ENCODE assay signal across 13 cellular contexts in genomic region chr1:17765444-17766411, GRCh38. TPM values are rescaled to one million over a fixed set of nuclear protein-coding genes. Genes with fewer than 3 reads are reported as not detected.
DNase-seq lines count a peak whose midpoint lies in the region; ATAC-seq and TF ChIP-seq lines count a peak whose summit lies in the region.
"Had no signal": no experiment of that assay in that cellular context is flagged by ENCODE, and none has a peak within 500 bp of the region (broad histone marks: within the 10 kb centered on the region; RNA-seq: fewer than 3 reads in every experiment).

No MANE protein-coding gene starts in this region.

- CTCF ChIA-PET in BJ (lab: Yijun Ruan, JAX), result no interaction called here

- peak; percentile 91 for DNase-seq in BJ (ENCODE audit: low read depth)
- peak; percentile 97 for DNase-seq in M059J (ENCODE audit: low read depth)
- DNase-seq in cardiac fibroblast (ENCODE audit: low read depth in 2 of 2), result peak; percentile 78 to 99
- peak; percentile 27 for DNase-seq in omental fat pad (ENCODE audit: low spot score)
- no peak for DNase-seq in caudate nucleus (lab: John Stamatoyannopoulos, UW)
- DNase-seq in NCI-H187 (lab: John Stamatoyannopoulos, UW), result no peak
- DNase-seq: activated CD4-positive, alpha-beta T cell treated with anti-CD3 and anti-CD28 coated beads for 48 hours; activated naive CD4-positive, alpha-beta T cell; effector CD4-positive, alpha-beta T cell; stimulated activated CD4-positive, alpha-beta T cell treated with anti-CD3 and anti-CD28 coated beads, Interleukin-2, amount 100 ng/mL, for 48 hours had no signal

- H3K36me3 ChIP-seq in BJ (ENCODE audit: control insufficient read depth, insufficient read depth, low read length), result no peaks in the 10 kb centered on the region

- TF ChIP-seq CTCF in BJ (IDR thresholded peaks at IDR 0.05; ENCODE audit: insufficient read depth, low read depth, low read length) (no peak), cardiac fibroblast (IDR thresholded peaks at IDR 0.05; ENCODE audit: low read depth, low read length) (no peak), omental fat pad (IDR thresholded peaks at IDR 0.05) (no peak)

- no peaks in the 10 kb centered on the region for H3K27me3 ChIP-seq in BJ (ENCODE audit: control insufficient read depth, insufficient read depth, low read length)

- ATAC-seq in omental fat pad (ENCODE audit: low FRiP score) (no peak), HG02852 (IDR thresholded peaks at IDR 0.05; ENCODE audit: unreplicated experiment) (no peak), HG02981 (IDR thresholded peaks at IDR 0.05; ENCODE audit: unreplicated experiment) (no peak)
- ATAC-seq: natural killer cell treated with Interleukin-12 subunit alpha and Interleukin-12 subunit beta and Interleukin-15 and Interleukin-18, amount 100 ng/mL, for 72 hours had no signal

- H3K4me3 ChIP-seq in BJ (ENCODE audit: low read depth, low read length) (no peak overlapping the region), cardiac fibroblast (replicated peaks in 1 of 2; ENCODE audit: low read depth in 2 of 2, low read length in 2 of 2) (no peak overlapping the region)

- no peak overlapping the region for H3K27ac ChIP-seq in caudate nucleus (ENCODE audit: low read depth, low read length)

- POLR2A ChIA-PET in BJ (lab: Charles Lee), result interaction anchor here (0.5 kb wide), 1 partner anchor 171 kb away, joined by 3 read pairs; no protein-coding TSS in a partner anchor

RNA-seq across cellular contexts. Expression of gene ACTL8, which starts 10.6 kb away (rescaled TPM):
- polyA plus RNA-seq in BJ (2011; rRNA removed), result 0.07 TPM in 2 replicates
- not detected in 2 replicates for polyA minus RNA-seq in BJ (2011; rRNA and poly(A)+ RNA removed)
- total RNA-seq in M059J (2014; rRNA removed; shearing (Covaris generic)), result 0.07 and 0.39 TPM in 2 replicates
- total RNA-seq in omental fat pad, result not detected
- total RNA-seq: natural killer cell treated with Interleukin-12 subunit alpha and Interleukin-12 subunit beta and Interleukin-15 and Interleukin-18, amount 100 ng/mL, for 72 hours had no signal

Comparison
In these comparisons a context has a peak if more than half of its experiments do, and no peak if none do; other contexts are left out.
1. DNase-seq: peak in BJ (single experiment), M059J (single experiment), cardiac fibroblast (2 of 2) and omental fat pad (single experiment); none in caudate nucleus (0 of 61) and NCI-H187 (0 of 2).